33 cellular contexts compared by ENCODE assay signal in the genomic region with DNA sequence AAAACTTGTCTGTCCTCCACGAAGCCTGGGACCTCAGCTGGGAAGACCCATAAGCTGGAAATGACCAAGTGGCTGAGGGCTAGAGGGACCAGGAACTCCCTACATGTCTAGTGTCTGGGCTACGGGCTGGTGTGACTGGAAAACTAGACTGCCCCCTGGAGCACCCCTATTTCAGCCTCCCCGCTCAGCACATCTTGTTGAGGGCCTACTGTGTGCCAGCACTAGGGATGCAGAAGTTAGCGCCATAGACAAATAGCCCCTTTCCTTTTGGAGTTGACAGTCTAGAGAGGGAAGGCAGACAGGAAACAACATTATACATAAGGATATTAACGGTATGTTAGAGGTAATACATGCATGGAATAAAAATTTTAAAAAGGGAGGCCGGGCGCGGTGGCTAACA.
"Had no signal": no experiment of that assay in that cellular context is flagged by ENCODE, and none has a peak within 500 bp of the region (broad histone marks: within the 10 kb centered on the region; RNA-seq: fewer than 3 reads in every experiment).

No MANE protein-coding gene starts in this region.

- DNase-seq: activated B cell treated with CpG ODN at 0.5 μM for 24 hours; activated CD4-positive, alpha-beta memory T cell treated with anti-CD3 and anti-CD28 coated beads for 36 hours; activated CD4-positive, alpha-beta T cell treated with anti-CD3 and anti-CD28 coated beads for 4 hours; activated CD4-positive, alpha-beta T cell treated with anti-CD3 and anti-CD28 coated beads, Interleukin-2, amount 10 ng/mL, durations not matched to agents 24 days and 14 days; activated CD4-positive, alpha-beta T cell treated with anti-CD3 and anti-CD28 coated beads, Interleukin-2, amount 50 U/mL, for 1 hour; activated CD4-positive, alpha-beta T cell treated with anti-CD3 and anti-CD28 coated beads, Interleukin-2, amount 50 U/mL, for 4 hours; activated CD4-positive, CD25-positive, alpha-beta regulatory T cell treated with anti-CD3 and anti-CD28 coated beads, Interleukin-2, amount 50 U/mL, for 72 hours; activated CD8-positive, alpha-beta memory T cell treated with anti-CD3 and anti-CD28 coated beads, Interleukin-2, amount 50 U/mL, for 48 hours; activated CD8-positive, alpha-beta T cell treated with anti-CD3 and anti-CD28 coated beads for 36 hours; activated effector memory CD4-positive, alpha-beta T cell treated with Interleukin-2 at 50 U/mL for 16 hours; activated gamma-delta T cell; activated naive CD4-positive, alpha-beta T cell treated with anti-CD3 and anti-CD28 coated beads, Interleukin-2, amount 10 ng/mL, durations not matched to agents 7 days and 5 days; activated naive CD4-positive, alpha-beta T cell treated with Interleukin-2 at 50 U/mL for 16 hours; activated naive CD8-positive, alpha-beta T cell treated with anti-CD3 and anti-CD28 coated beads, Interleukin-2, amount 10 ng/mL, durations not matched to agents 7 days and 5 days; activated naive CD8-positive, alpha-beta T cell treated with anti-CD3 and anti-CD28 coated beads, Interleukin-2, amount 50 U/mL, for 24 hours; activated T-cell treated with anti-CD3 and anti-CD28 coated beads, Interleukin-2, amount 50 U/mL, for 24 hours; activated T-cell treated with anti-CD3 and anti-CD28 coated beads, Interleukin-2, amount 50 U/mL, for 48 hours; amygdala; anterior cingulate cortex; caudate nucleus; SW 1271; T-helper 1 cell; T-helper 2 cell; T-helper 9 cell had no signal

- H3K4me3 Mint-ChIP-seq: activated B cell treated with CpG ODN at 0.5 μM for 24 hours; activated CD4-positive, alpha-beta memory T cell treated with anti-CD3 and anti-CD28 coated beads for 36 hours; activated CD4-positive, alpha-beta T cell treated with anti-CD3 and anti-CD28 coated beads, Interleukin-2, amount 10 ng/mL, durations not matched to agents 24 days and 14 days; activated CD8-positive, alpha-beta T cell treated with anti-CD3 and anti-CD28 coated beads for 36 hours; activated naive CD4-positive, alpha-beta T cell treated with anti-CD3 and anti-CD28 coated beads, Interleukin-2, amount 10 ng/mL, durations not matched to agents 7 days and 5 days; activated naive CD4-positive, alpha-beta T cell treated with anti-CD3 and anti-CD28 coated beads, Interleukin-2, amount 50 U/mL, for 24 hours; activated naive CD8-positive, alpha-beta T cell; activated naive CD8-positive, alpha-beta T cell treated with anti-CD3 and anti-CD28 coated beads, Interleukin-2, amount 10 ng/mL, durations not matched to agents 7 days and 5 days; activated naive CD8-positive, alpha-beta T cell treated with anti-CD3 and anti-CD28 coated beads, Interleukin-2, amount 50 U/mL, for 24 hours; activated T-cell treated with anti-CD3 and anti-CD28 coated beads, Interleukin-2, amount 50 U/mL, for 24 hours; brain; T-helper 1 cell treated with Interleukin-12 subunit alpha and Interleukin-12 subunit beta and Interleukin-4 antibody, amounts not matched to agents 30 μg/mL and 1 μg/mL, for 36 hours; T-helper 2 cell treated with Interferon-gamma antibody and Interleukin-4, amounts not matched to agents 5 μg/mL and 100 μg/mL, for 36 hours had no signal

- H3K36me3 Mint-ChIP-seq: activated CD4-positive, alpha-beta memory T cell treated with anti-CD3 and anti-CD28 coated beads for 36 hours; activated naive CD4-positive, alpha-beta T cell treated with anti-CD3 and anti-CD28 coated beads, Interleukin-2, amount 10 ng/mL, durations not matched to agents 7 days and 5 days; activated naive CD4-positive, alpha-beta T cell treated with anti-CD3 and anti-CD28 coated beads, Interleukin-2, amount 50 U/mL, for 24 hours; activated naive CD8-positive, alpha-beta T cell; activated naive CD8-positive, alpha-beta T cell treated with anti-CD3 and anti-CD28 coated beads, Interleukin-2, amount 10 ng/mL, durations not matched to agents 7 days and 5 days; brain had no signal

- ATAC-seq: activated CD8-positive, alpha-beta T cell treated with anti-CD3 and anti-CD28 coated beads for 36 hours; activated naive CD8-positive, alpha-beta T cell treated with anti-CD3 and anti-CD28 coated beads, Interleukin-2, amount 50 U/mL, for 24 hours had no signal

- H3K27me3 Mint-ChIP-seq: activated CD4-positive, alpha-beta T cell treated with anti-CD3 and anti-CD28 coated beads, Interleukin-2, amount 10 ng/mL, durations not matched to agents 24 days and 14 days; activated naive CD4-positive, alpha-beta T cell treated with anti-CD3 and anti-CD28 coated beads, Interleukin-2, amount 10 ng/mL, durations not matched to agents 7 days and 5 days; activated naive CD8-positive, alpha-beta T cell treated with anti-CD3 and anti-CD28 coated beads, Interleukin-2, amount 10 ng/mL, durations not matched to agents 7 days and 5 days; activated naive CD8-positive, alpha-beta T cell treated with anti-CD3 and anti-CD28 coated beads, Interleukin-2, amount 50 U/mL, for 24 hours had no signal

- H3K36me3 ChIP-seq: ascending aorta, cardiac muscle cell had no signal

- H3K9me3 ChIP-seq: ascending aorta had no signal

- H3K27me3 ChIP-seq: ascending aorta, cardiac muscle cell had no signal

- H3K4me1 ChIP-seq: ascending aorta had no signal

- H3K27ac ChIP-seq: ascending aorta, cardiac muscle cell, VCaP had no signal

- H3K9me3 Mint-ChIP-seq: activated B cell treated with CpG ODN at 0.5 μM for 24 hours; activated CD4-positive, alpha-beta memory T cell treated with anti-CD3 and anti-CD28 coated beads for 36 hours; activated CD4-positive, alpha-beta T cell treated with anti-CD3 and anti-CD28 coated beads, Interleukin-2, amount 10 ng/mL, durations not matched to agents 24 days and 14 days; activated CD8-positive, alpha-beta T cell treated with anti-CD3 and anti-CD28 coated beads for 36 hours; activated naive CD4-positive, alpha-beta T cell treated with anti-CD3 and anti-CD28 coated beads, Interleukin-2, amount 50 U/mL, for 24 hours; activated naive CD8-positive, alpha-beta T cell treated with anti-CD3 and anti-CD28 coated beads, Interleukin-2, amount 10 ng/mL, durations not matched to agents 7 days and 5 days; activated naive CD8-positive, alpha-beta T cell treated with anti-CD3 and anti-CD28 coated beads, Interleukin-2, amount 50 U/mL, for 24 hours; activated T-cell treated with anti-CD3 and anti-CD28 coated beads, Interleukin-2, amount 50 U/mL, for 24 hours; activated T-helper 2 cell treated with anti-CD3 and anti-CD28 coated beads, Interferon-gamma antibody, Interleukin-2, Interleukin-4, amounts not matched to agents 10 μg/mL and 5 μg/mL and 100 μg/mL, durations not matched to agents 14 hours and 24 hours and 36 hours; T-helper 1 cell treated with Interleukin-12 subunit alpha and Interleukin-12 subunit beta and Interleukin-4 antibody, amounts not matched to agents 30 μg/mL and 1 μg/mL, for 36 hours; T-helper 2 cell treated with Interferon-gamma antibody and Interleukin-4, amounts not matched to agents 5 μg/mL and 100 μg/mL, for 36 hours had no signal

- H3K4me3 ChIP-seq: ascending aorta, cardiac muscle cell had no signal

- H3K27ac Mint-ChIP-seq: activated B cell treated with CpG ODN at 0.5 μM for 24 hours; activated CD4-positive, alpha-beta memory T cell treated with anti-CD3 and anti-CD28 coated beads for 36 hours; activated CD4-positive, alpha-beta T cell treated with anti-CD3 and anti-CD28 coated beads, Interleukin-2, amount 10 ng/mL, durations not matched to agents 24 days and 14 days; activated CD8-positive, alpha-beta T cell treated with anti-CD3 and anti-CD28 coated beads for 36 hours; activated naive CD4-positive, alpha-beta T cell treated with anti-CD3 and anti-CD28 coated beads, Interleukin-2, amount 10 ng/mL, durations not matched to agents 7 days and 5 days; activated naive CD4-positive, alpha-beta T cell treated with anti-CD3 and anti-CD28 coated beads, Interleukin-2, amount 50 U/mL, for 24 hours; activated naive CD8-positive, alpha-beta T cell; activated naive CD8-positive, alpha-beta T cell treated with anti-CD3 and anti-CD28 coated beads, Interleukin-2, amount 10 ng/mL, durations not matched to agents 7 days and 5 days; activated naive CD8-positive, alpha-beta T cell treated with anti-CD3 and anti-CD28 coated beads, Interleukin-2, amount 50 U/mL, for 24 hours; activated T-cell treated with anti-CD3 and anti-CD28 coated beads, Interleukin-2, amount 50 U/mL, for 24 hours; activated T-helper 2 cell treated with anti-CD3 and anti-CD28 coated beads, Interferon-gamma antibody, Interleukin-2, Interleukin-4, amounts not matched to agents 10 μg/mL and 5 μg/mL and 100 μg/mL, durations not matched to agents 14 hours and 24 hours and 36 hours; T-helper 1 cell treated with Interleukin-12 subunit alpha and Interleukin-12 subunit beta and Interleukin-4 antibody, amounts not matched to agents 30 μg/mL and 1 μg/mL, for 36 hours; T-helper 2 cell treated with Interferon-gamma antibody and Interleukin-4, amounts not matched to agents 5 μg/mL and 100 μg/mL, for 36 hours had no signal

- H3K4me1 Mint-ChIP-seq: activated B cell treated with CpG ODN at 0.5 μM for 24 hours; activated CD4-positive, alpha-beta T cell treated with anti-CD3 and anti-CD28 coated beads, Interleukin-2, amount 10 ng/mL, durations not matched to agents 24 days and 14 days; activated naive CD4-positive, alpha-beta T cell treated with anti-CD3 and anti-CD28 coated beads, Interleukin-2, amount 10 ng/mL, durations not matched to agents 7 days and 5 days; activated naive CD4-positive, alpha-beta T cell treated with anti-CD3 and anti-CD28 coated beads, Interleukin-2, amount 50 U/mL, for 24 hours; activated naive CD8-positive, alpha-beta T cell treated with anti-CD3 and anti-CD28 coated beads, Interleukin-2, amount 10 ng/mL, durations not matched to agents 7 days and 5 days; activated naive CD8-positive, alpha-beta T cell treated with anti-CD3 and anti-CD28 coated beads, Interleukin-2, amount 50 U/mL, for 24 hours; brain had no signal
